Comparison of ENCODE assay signal across 10 cellular contexts in the genomic region with DNA sequence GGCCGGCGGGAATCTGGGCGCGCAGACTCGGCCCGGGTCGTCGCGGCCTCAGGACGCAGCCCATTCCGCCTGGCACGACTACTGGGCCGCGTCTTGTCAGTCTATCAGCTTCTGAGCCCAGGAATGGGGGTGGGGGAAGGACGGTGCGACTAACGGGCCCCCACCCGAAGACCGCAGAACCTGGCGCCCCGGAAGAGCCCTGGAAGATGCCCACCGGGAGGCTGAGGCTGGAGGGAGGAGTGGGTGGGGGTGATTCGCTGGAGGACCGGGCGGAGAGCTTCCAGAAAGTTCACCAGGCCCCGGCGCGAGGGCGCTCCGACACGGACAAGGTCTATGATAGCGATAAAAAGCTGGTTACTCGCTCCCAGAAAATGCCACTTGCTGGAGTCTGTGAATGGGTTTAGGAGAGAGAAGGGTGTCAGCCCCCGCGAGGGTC. TPM values are rescaled to one million over a fixed set of nuclear protein-coding genes. Genes with fewer than 3 reads are reported as not detected.
A peak's percentile ranks its signal among the peaks of the same experiment; 100 is the strongest.
DNase-seq lines count a peak whose midpoint lies in the region; ATAC-seq, FAIRE-seq and TF ChIP-seq lines count a peak whose summit lies in the region.
"Had no signal": no experiment of that assay in that cellular context is flagged by ENCODE, and none has a peak within 500 bp of the region (broad histone marks: within the 10 kb centered on the region; RNA-seq: fewer than 3 reads in every experiment).

No MANE protein-coding gene starts in this region.

- H2AFZ ChIP-seq in mammary epithelial cell (ENCODE audit: low read depth, low read length): no peak overlapping the region
- H2AFZ ChIP-seq in GM12878 (ENCODE audit: control insufficient read depth, low read depth, low read length): no peak overlapping the region

- H4K20me1 ChIP-seq in mammary epithelial cell (ENCODE audit: insufficient read depth, low read length) (no peaks in the 10 kb centered on the region), GM12878 (ENCODE audit: control insufficient read depth, insufficient read depth) (no peaks in the 10 kb centered on the region)

- POLR2A ChIA-PET in MCF 10A (lab: Yijun Ruan, JAX) (no interaction called here), GM12878 (lab: Charles Lee) (no interaction called here)

- H3K36me3 Mint-ChIP-seq in MCF 10A (ENCODE audit: insufficient read depth, unreplicated experiment): no peaks in the 10 kb centered on the region
- no peaks in the 10 kb centered on the region for H3K36me3 Mint-ChIP-seq in type B pancreatic cell

- H3K27me3 ChIP-seq in mammary epithelial cell (ENCODE audit: insufficient read depth, low read length): peaks cover 86% of the 10 kb centered on the region
- H3K27me3 ChIP-seq in GM12878 (replicated peaks in 1 of 2; ENCODE audit: control insufficient read depth in 2 of 2, insufficient read depth in 2 of 2, low read length in 1 of 2): peaks cover 26 to 41% of the 10 kb centered on the region in 2 experiments
- H3K27me3 ChIP-seq in muscle layer of colon (ENCODE audit: control insufficient read depth in 1 of 2, insufficient read depth in 2 of 2, low read length in 2 of 2): peaks cover 92 to 100% of the 10 kb centered on the region in 2 donors

- H3K27ac Mint-ChIP-seq in MCF 10A (ENCODE audit: low read depth, unreplicated experiment) (no peak overlapping the region), type B pancreatic cell (peak overlapping the region; percentile 54)

- TF ChIP-seq EP300 in GM12878 (IDR thresholded peaks at IDR 0.05; ENCODE audit: borderline replicate concordance in 1 of 2, control insufficient read depth in 1 of 2, low read depth in 2 of 2, low read length in 2 of 2): no peak

- H3K4me3 Mint-ChIP-seq in MCF 10A (ENCODE audit: unreplicated experiment) (peak overlapping the region; percentile 20), type B pancreatic cell (peak overlapping the region; percentile 90)

- H3K9me3 ChIP-seq in mammary epithelial cell (replicated peaks; ENCODE audit: insufficient read depth, low read length): no peaks in the 10 kb centered on the region
- no peaks in the 10 kb centered on the region; the same call in 1 of the 3 replicates for H3K9me3 ChIP-seq in GM12878 (replicated peaks; ENCODE audit: control insufficient read depth, insufficient read depth, low read length)
- H3K9me3 ChIP-seq in muscle layer of colon (ENCODE audit: low read length): no peaks in the 10 kb centered on the region

- H3K4me2 ChIP-seq in mammary epithelial cell (ENCODE audit: insufficient read depth, low read depth, low read length): no peak overlapping the region
- H3K4me2 ChIP-seq in GM12878 (ENCODE audit: control insufficient read depth, insufficient read depth): 0 out of 2 replicates have a peak overlapping the region, but pooled peaks have one; percentile 76

- no peak for ATAC-seq in GM12878
- no peak for ATAC-seq in GM18498 (IDR thresholded peaks at IDR 0.05; ENCODE audit: unreplicated experiment)

- WGBS in mammary epithelial cell (ENCODE audit: low coverage, missing lambda C conversion rate): 26% methylated on average over 9 of the region's 35 CpGs
- WGBS in GM12878 (ENCODE audit: insufficient coverage, insufficient replicate concordance, low lambda C conversion rate, missing lambda C conversion rate): 61% methylated on average over 34 of the region's 35 CpGs

- H3K79me2 ChIP-seq in mammary epithelial cell (ENCODE audit: insufficient read depth, low read length) (no peaks in the 10 kb centered on the region), GM12878 (ENCODE audit: control insufficient read depth, insufficient read depth, low read length) (no peaks in the 10 kb centered on the region)

- H3K4me3 ChIP-seq in mammary epithelial cell (replicated peaks in 1 of 3; ENCODE audit: insufficient read depth in 1 of 3, low read depth in 2 of 3, low read length in 3 of 3) (no peak overlapping the region), GM12878 (peak overlapping the region; percentile 67; the same call in 1 of the 2 replicates), muscle layer of colon (ENCODE audit: low read depth in 1 of 2, low read length in 2 of 2) (peak overlapping the region; percentile 7 to 8)

- H3K36me3 ChIP-seq in mammary epithelial cell (ENCODE audit: insufficient read depth, low read length) (no peaks in the 10 kb centered on the region), GM12878 (ENCODE audit: control insufficient read depth in 2 of 2, insufficient read depth in 2 of 2, low read length in 1 of 2) (no peaks in the 10 kb centered on the region), muscle layer of colon (ENCODE audit: insufficient read depth, low read length) (no peaks in the 10 kb centered on the region)

- RAD21 ChIA-PET in GM12878 (lab: Charles Lee; ENCODE audit: unreplicated experiment): no interaction called here

- CTCF ChIA-PET in MCF 10A (lab: Yijun Ruan, JAX) (interaction anchor here (0.6 to 0.7 kb wide), 2 partner anchors 31 to 767 kb away, joined by 3 read pairs; no protein-coding TSS in a partner anchor), mammary epithelial cell (lab: Charles Lee; ENCODE audit: low non-redundant PET) (no interaction called here), GM12878 (lab: Yijun Ruan, JAX) (interaction anchor here (1.2 kb wide), 1 partner anchor 11 kb away, joined by 3 read pairs; no protein-coding TSS in a partner anchor)

- no peak overlapping the region for H3K27ac ChIP-seq in mammary epithelial cell (ENCODE audit: insufficient read depth, low read depth, low read length)
- no peak overlapping the region for H3K27ac ChIP-seq in GM12878 (ENCODE audit: control insufficient read depth, insufficient read depth)
- no peak overlapping the region for H3K27ac ChIP-seq in muscle layer of colon (ENCODE audit: low read depth, low read length)

- no peak for FAIRE-seq in GM12878 (lab: Jason Lieb, UNC)

- BruUV-seq in MCF 10A (replicated peaks; lab: Mats Ljungman, UMichigan): no TSS peak
- BruUV-seq in mammary epithelial cell (replicated peaks; lab: Mats Ljungman, UMichigan): no TSS peak
- no TSS peak for BruUV-seq in GM12878 (replicated peaks; lab: Mats Ljungman, UMichigan)

- intact Hi-C loops in MCF 10A (cut with micrococcal nuclease) (no loop called here), mammary epithelial cell (cut with micrococcal nuclease) (no loop called here), GM12878 (cut with micrococcal nuclease; ENCODE audit: unreplicated experiment) (no loop called here)

- SMC1A ChIA-PET in GM12878 (lab: Charles Lee; ENCODE audit: uncharacterized antibody, unreplicated experiment): interaction anchor here (1.0 kb wide), 1 partner anchor 9 kb away, joined by 3 read pairs; no protein-coding TSS in a partner anchor

- H3K9me3 Mint-ChIP-seq in MCF 10A (ENCODE audit: unreplicated experiment): peaks cover 8% of the 10 kb centered on the region
- no peaks in the 10 kb centered on the region for H3K9me3 Mint-ChIP-seq in type B pancreatic cell

- no peak overlapping the region for H3K9ac ChIP-seq in mammary epithelial cell (ENCODE audit: insufficient read depth, low read length)
- no peak overlapping the region for H3K9ac ChIP-seq in GM12878 (ENCODE audit: control insufficient read depth, insufficient read depth, low read length)
- no peak overlapping the region for H3K9ac ChIP-seq in muscle layer of colon (ENCODE audit: low read length)

- no peak for TF ChIP-seq POLR2A in GM12878 (IDR thresholded peaks at IDR 0.05; ENCODE audit: low read depth, low read length)

- dilution Hi-C loops in mammary epithelial cell (cut with HindIII; ENCODE audit: low sequenced_read_pairs): no loop called here

- H3K4me1 Mint-ChIP-seq in MCF 10A (ENCODE audit: insufficient read depth, unreplicated experiment) (no peaks in the 10 kb centered on the region), type B pancreatic cell (ENCODE audit: unreplicated experiment) (peaks cover 34% of the 10 kb centered on the region)

- H3K4me1 ChIP-seq in mammary epithelial cell (ENCODE audit: insufficient read depth, low read length) (peaks cover 12% of the 10 kb centered on the region), GM12878 (ENCODE audit: control insufficient read depth, insufficient read depth, low read length) (no peaks in the 10 kb centered on the region), muscle layer of colon (ENCODE audit: insufficient read depth, low read length) (peaks cover 33% of the 10 kb centered on the region)

- in situ Hi-C loops in mammary epithelial cell (cut with MboI; ENCODE audit: low sequenced_read_pairs in 2 of 2): no loop called here
- in situ Hi-C loops in GM12878 (cut with MboI): no loop called here

- no peak for DNase-seq in MCF 10A (ENCODE audit: unreplicated experiment)
- no peak for DNase-seq in mammary epithelial cell
- DNase-seq in GM12878 (ENCODE audit: low read depth, low spot score): no peak
- no peak for DNase-seq in type B pancreatic cell (ENCODE audit: extremely low spot score, unreplicated experiment)
- DNase-seq in occipital lobe (lab: John Stamatoyannopoulos, UW): no peak
- DNase-seq in NCI-H187 treated with DMSO at 0.1 percent for 48 hours (lab: John Stamatoyannopoulos, UW): no peak
- DNase-seq: NCI-H524 treated with DMSO at 0.1 percent for 48 hours had no signal

- TF ChIP-seq RAD21 in GM12878 (IDR thresholded peaks at IDR 0.05; ENCODE audit: insufficient read depth, low read depth, low read length): no peak

- no peak for TF ChIP-seq CTCF in MCF 10A (IDR thresholded peaks at IDR 0.05; ENCODE audit: unreplicated experiment)
- no peak for TF ChIP-seq CTCF in mammary epithelial cell (conservative IDR thresholded peaks at IDR 0.05 in 1 of 2, IDR thresholded peaks at IDR 0.05 in 1 of 2; ENCODE audit: extremely low read depth in 1 of 2, insufficient read depth in 1 of 2, low read depth in 1 of 2, low read length in 2 of 2)
- no peak for TF ChIP-seq CTCF in GM12878 (IDR thresholded peaks at IDR 0.05 in 2 of 3, conservative IDR thresholded peaks at IDR 0.05 in 1 of 3; ENCODE audit: control insufficient read depth in 2 of 3, extremely low read depth in 1 of 3, insufficient read depth in 1 of 3, low read depth in 3 of 3, low read length in 3 of 3)
- no peak for TF ChIP-seq CTCF in type B pancreatic cell (conservative IDR thresholded peaks at IDR 0.05)

- H3K27me3 Mint-ChIP-seq in MCF 10A (ENCODE audit: insufficient read depth, unreplicated experiment): peaks cover 23% of the 10 kb centered on the region
- peaks cover 94% of the 10 kb centered on the region for H3K27me3 Mint-ChIP-seq in type B pancreatic cell

RNA-seq across cellular contexts. Expression of a gene that starts 1.7 kb away (rescaled TPM):
- total RNA-seq in MCF 10A (2022) (not detected in 2 replicates), mammary epithelial cell (under 1 TPM in 1 of 2 donors, not detected in 1; under 0.01 TPM), GM12878 (2014; rRNA removed) (not detected in 2 replicates), GM12878 (2014; rRNA removed; fragmentation: Illumina TruSeq; extraction: Trizol) (not detected in 2 replicates), GM12878 (2021) (not detected in 2 replicates), type B pancreatic cell (ENCODE audit: low replicate concordance) (0.29 and 0.48 TPM in 2 replicates), occipital lobe (5.8 TPM)
- polyA plus RNA-seq in mammary epithelial cell (not detected), GM12878 (2011; rRNA removed) (not detected in 2 replicates), GM12878 (2014; fragmentation: Illumina TruSeq; extraction: Trizol) (not detected in 2 replicates), GM12878 (2014; fragmentation: Nextera tagmentation; extraction: Ambion mirVana) (not detected), GM12878 (2014; rRNA removed) (not detected in 2 replicates), GM12878 (2016; fragmentation: Nextera tagmentation; extraction: Ambion mirVana) (not detected)
- not detected for polyA minus RNA-seq in mammary epithelial cell
- not detected in 2 replicates for total RNA-seq in GM12878 (2013; cell fraction: nucleolus; rRNA removed)
- polyA plus RNA-seq in GM12878 (2011; ENCODE audit: low read depth): not detected
- polyA plus RNA-seq in GM12878 (2011; cell fraction: cytosol; rRNA removed): not detected in 2 replicates
- not detected in 2 replicates for polyA plus RNA-seq in GM12878 (2011; cell fraction: nucleus; rRNA removed)
- not detected in 2 replicates for polyA plus RNA-seq in GM12878 (2012)
- polyA minus RNA-seq in GM12878 (2011; rRNA and poly(A)+ RNA removed): not detected in 2 replicates
- not detected in 2 replicates for polyA minus RNA-seq in GM12878 (2011; cell fraction: cytosol; rRNA and poly(A)+ RNA removed)
- polyA minus RNA-seq in GM12878 (2011; cell fraction: nucleus; rRNA and poly(A)+ RNA removed): not detected in 2 replicates
- total RNA-seq: omental fat pad had no signal

Comparison
In these comparisons a context has a peak if more than half of its experiments do, and no peak if none do; other contexts are left out.
1. H3K4me3 ChIP-seq: peak in GM12878 (single experiment) and muscle layer of colon (2 of 2); none in mammary epithelial cell (0 of 3).